In the genomic region with DNA sequence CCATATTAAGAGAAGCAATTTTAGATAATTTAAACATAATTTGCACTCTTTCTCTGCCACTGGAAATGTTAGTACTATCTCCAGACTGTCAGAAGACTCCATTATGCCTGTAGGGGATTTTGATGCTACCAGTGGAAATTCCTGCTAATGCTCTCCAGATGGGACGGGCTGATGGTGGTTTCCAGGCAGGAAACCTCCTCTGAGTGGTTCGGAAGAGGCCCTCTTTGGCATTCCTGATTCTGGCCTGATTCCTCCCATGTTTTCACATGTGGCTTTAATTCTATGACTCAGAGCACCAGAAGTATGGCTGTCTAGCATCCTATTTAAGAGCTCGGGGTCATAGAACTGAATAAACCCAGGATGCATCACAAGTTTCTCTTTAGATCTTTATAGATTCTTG, we compare ENCODE assay signal across 12 cellular contexts.
DNase-seq lines count a peak whose midpoint lies in the region; ATAC-seq, FAIRE-seq and TF ChIP-seq lines count a peak whose summit lies in the region.
"Had no signal": no experiment of that assay in that cellular context is flagged by ENCODE, and none has a peak within 500 bp of the region (broad histone marks: within the 10 kb centered on the region; RNA-seq: fewer than 3 reads in every experiment).

No MANE protein-coding gene starts in this region.

- H3K27me3 ChIP-seq in BJ (ENCODE audit: control insufficient read depth, insufficient read depth, low read length), result no peaks in the 10 kb centered on the region

- POLR2A ChIA-PET in BJ (lab: Charles Lee), result no interaction called here

- H3K27me3 Mint-ChIP-seq in nephron (ENCODE audit: low read depth), result peaks cover 2% of the 10 kb centered on the region
- H3K27me3 Mint-ChIP-seq: CD4-positive, alpha-beta T cell had no signal

- ATAC-seq in activated naive CD4-positive, alpha-beta T cell treated with anti-CD3 and anti-CD28 coated beads, Interleukin-2, amount 50 U/mL, for 72 hours, result no peak
- ATAC-seq in HG03095 (IDR thresholded peaks at IDR 0.05; ENCODE audit: unreplicated experiment), result no peak
- ATAC-seq: body of pancreas; stimulated activated effector memory CD8-positive, alpha-beta T cell treated with anti-CD3 and anti-CD28 coated beads, Interleukin-12 subunit alpha, Interleukin-12 subunit beta, amount 100 ng/mL, for 72 hours had no signal

- DNase-seq in BJ (ENCODE audit: low read depth) (peak; percentile 98), NCI-H524 (lab: John Stamatoyannopoulos, UW) (peak; percentile 53 to 75), DMS53 (lab: John Stamatoyannopoulos, UW) (no peak)
- no peak for DNase-seq in activated CD4-positive, CD25-positive, alpha-beta regulatory T cell treated with anti-CD3 and anti-CD28 coated beads, Interleukin-2, amount 50 U/mL, for 72 hours
- DNase-seq in activated naive CD4-positive, alpha-beta T cell treated with anti-CD3 and anti-CD28 coated beads, Interleukin-2, amount 50 U/mL, for 72 hours (ENCODE audit: low spot score in 2 of 2), result no peak
- DNase-seq: body of pancreas; CD4-positive, alpha-beta T cell had no signal

- no peaks in the 10 kb centered on the region for H3K36me3 Mint-ChIP-seq in nephron (ENCODE audit: low read depth)
- H3K36me3 Mint-ChIP-seq in activated naive CD4-positive, alpha-beta T cell treated with anti-CD3 and anti-CD28 coated beads, Interleukin-2, amount 50 U/mL, for 72 hours, result no peaks in the 10 kb centered on the region
- H3K36me3 Mint-ChIP-seq: stimulated activated effector memory CD8-positive, alpha-beta T cell treated with anti-CD3 and anti-CD28 coated beads, Interleukin-12 subunit alpha, Interleukin-12 subunit beta, amount 100 ng/mL, for 72 hours had no signal

- peak overlapping the region; percentile 70 to 95 (median 95) for H3K27ac Mint-ChIP-seq in nephron
- no peak overlapping the region for H3K27ac Mint-ChIP-seq in activated naive CD4-positive, alpha-beta T cell treated with anti-CD3 and anti-CD28 coated beads, Interleukin-2, amount 50 U/mL, for 72 hours
- H3K27ac Mint-ChIP-seq: CD4-positive, alpha-beta T cell; stimulated activated effector memory CD8-positive, alpha-beta T cell treated with anti-CD3 and anti-CD28 coated beads, Interleukin-12 subunit alpha, Interleukin-12 subunit beta, amount 100 ng/mL, for 72 hours; T-helper 2 cell treated with Interferon-gamma antibody and Interleukin-4, amounts not matched to agents 5 μg/mL and 100 μg/mL, for 36 hours had no signal

- H3K36me3 ChIP-seq in BJ (ENCODE audit: control insufficient read depth, insufficient read depth, low read length), result no peaks in the 10 kb centered on the region

- H3K4me3 ChIP-seq in BJ (ENCODE audit: low read depth, low read length), result no peak overlapping the region
- H3K4me3 ChIP-seq: body of pancreas had no signal

- peaks cover 14% of the 10 kb centered on the region for H3K4me1 Mint-ChIP-seq in nephron
- H3K4me1 Mint-ChIP-seq: stimulated activated effector memory CD8-positive, alpha-beta T cell treated with anti-CD3 and anti-CD28 coated beads, Interleukin-12 subunit alpha, Interleukin-12 subunit beta, amount 100 ng/mL, for 72 hours had no signal

- CTCF ChIA-PET in BJ (lab: Yijun Ruan, JAX), result interaction anchor here (1.3 kb wide), 1 partner anchor 13 kb away, joined by 5 read pairs; no protein-coding TSS in a partner anchor

- FAIRE-seq in endometrium (lab: Jason Lieb, UNC), result peak; percentile 97

- no peak overlapping the region for H3K4me3 Mint-ChIP-seq in nephron
- H3K4me3 Mint-ChIP-seq: CD4-positive, alpha-beta T cell; stimulated activated effector memory CD8-positive, alpha-beta T cell treated with anti-CD3 and anti-CD28 coated beads, Interleukin-12 subunit alpha, Interleukin-12 subunit beta, amount 100 ng/mL, for 72 hours; T-helper 2 cell treated with Interferon-gamma antibody and Interleukin-4, amounts not matched to agents 5 μg/mL and 100 μg/mL, for 36 hours had no signal

- peaks cover 15% of the 10 kb centered on the region for H3K9me3 Mint-ChIP-seq in nephron
- H3K9me3 Mint-ChIP-seq in activated naive CD4-positive, alpha-beta T cell treated with anti-CD3 and anti-CD28 coated beads, Interleukin-2, amount 50 U/mL, for 72 hours, result no peaks in the 10 kb centered on the region
- H3K9me3 Mint-ChIP-seq: CD4-positive, alpha-beta T cell; T-helper 2 cell treated with Interferon-gamma antibody and Interleukin-4, amounts not matched to agents 5 μg/mL and 100 μg/mL, for 36 hours had no signal

- TF ChIP-seq CTCF in BJ (IDR thresholded peaks at IDR 0.05; ENCODE audit: insufficient read depth, low read depth, low read length) (peak; percentile 5; the same call in 1 of the 2 replicates), nephron (IDR thresholded peaks at IDR 0.05; ENCODE audit: unreplicated experiment in 3 of 3) (no peak)

Comparison
In these comparisons a context has a peak if more than half of its experiments do, and no peak if none do; other contexts are left out.
1. DNase-seq: peak in BJ (single experiment) and NCI-H524 (2 of 2); none in activated CD4-positive, CD25-positive, alpha-beta regulatory T cell treated with anti-CD3 and anti-CD28 coated beads, Interleukin-2, amount 50 U/mL, for 72 hours (single experiment), activated naive CD4-positive, alpha-beta T cell treated with anti-CD3 and anti-CD28 coated beads, Interleukin-2, amount 50 U/mL, for 72 hours (0 of 2) and DMS53 (single experiment).
2. H3K27ac Mint-ChIP-seq: peak in nephron (3 of 3); none in activated naive CD4-positive, alpha-beta T cell treated with anti-CD3 and anti-CD28 coated beads, Interleukin-2, amount 50 U/mL, for 72 hours (0 of 2).